In genomic region chr16:49120631-49121030, GRCh38 we compare ENCODE assay signal across 28 cellular contexts.
"Had no signal": no experiment of that assay in that cellular context is flagged by ENCODE, and none has a peak within 500 bp of the region (broad histone marks: within the 10 kb centered on the region; RNA-seq: fewer than 3 reads in every experiment).

No MANE protein-coding gene starts in this region.

- ATAC-seq: activated CD8-positive, alpha-beta T cell treated with anti-CD3 and anti-CD28 coated beads for 36 hours; activated naive CD4-positive, alpha-beta T cell treated with anti-CD3 and anti-CD28 coated beads, Interleukin-2, amount 50 U/mL, for 72 hours; body of pancreas; effector memory CD8-positive, alpha-beta T cell; heart right ventricle; left lung; lower lobe of right lung; mucosa of descending colon; natural killer cell treated with Interleukin-12 subunit alpha and Interleukin-12 subunit beta and Interleukin-15 and Interleukin-18, amount 100 ng/mL, for 72 hours; sciatic nerve; stimulated activated naive CD8-positive, alpha-beta T cell treated with anti-CD3 and anti-CD28 coated beads, Interleukin-15, Interleukin-2, amounts not matched to agents 100 U/mL and 50 U/mL, for 24 hours; T-helper 17 cell had no signal

- H3K4me1 ChIP-seq: body of pancreas, esophagus squamous epithelium, heart right ventricle, left lung, lower lobe of right lung, testis, vagina had no signal

- H3K36me3 ChIP-seq: esophagus squamous epithelium, heart right ventricle, left lung, lower lobe of right lung, vagina had no signal

- H3K9me3 ChIP-seq: body of pancreas, esophagus squamous epithelium, heart right ventricle, left lung, lower lobe of right lung, mucosa of descending colon, testis, vagina had no signal

- H3K27me3 Mint-ChIP-seq: activated B cell treated with CpG ODN at 0.5 μM for 24 hours; activated CD8-positive, alpha-beta T cell treated with anti-CD3 and anti-CD28 coated beads for 36 hours; effector memory CD8-positive, alpha-beta T cell; natural killer cell treated with Interleukin-12 subunit alpha and Interleukin-12 subunit beta and Interleukin-15 and Interleukin-18, amount 100 ng/mL, for 72 hours; T-helper 17 cell had no signal

- H3K4me3 ChIP-seq: body of pancreas, esophagus squamous epithelium, heart right ventricle, left lung, lower lobe of right lung, mucosa of descending colon, skin epidermis, testis, vagina had no signal

- H3K27ac ChIP-seq: body of pancreas, esophagus squamous epithelium, heart right ventricle, left lung, lower lobe of right lung, skin epidermis, testis, vagina had no signal

- H3K9me3 Mint-ChIP-seq: activated B cell treated with CpG ODN at 0.5 μM for 24 hours had no signal

- H3K4me3 Mint-ChIP-seq: activated B cell treated with CpG ODN at 0.5 μM for 24 hours; activated CD8-positive, alpha-beta T cell treated with anti-CD3 and anti-CD28 coated beads for 36 hours; effector memory CD8-positive, alpha-beta T cell; natural killer cell treated with Interleukin-12 subunit alpha and Interleukin-12 subunit beta and Interleukin-15 and Interleukin-18, amount 100 ng/mL, for 72 hours; T-helper 17 cell had no signal

- H3K27ac Mint-ChIP-seq: activated B cell treated with CpG ODN at 0.5 μM for 24 hours; activated CD8-positive, alpha-beta T cell treated with anti-CD3 and anti-CD28 coated beads for 36 hours; activated naive CD4-positive, alpha-beta T cell treated with anti-CD3 and anti-CD28 coated beads, Interleukin-2, amount 50 U/mL, for 72 hours; activated T-helper 2 cell treated with anti-CD3 and anti-CD28 coated beads, Interferon-gamma antibody, Interleukin-2, Interleukin-4, amounts not matched to agents 10 μg/mL and 5 μg/mL and 100 μg/mL, durations not matched to agents 14 hours and 24 hours and 36 hours; effector memory CD8-positive, alpha-beta T cell; natural killer cell treated with Interleukin-12 subunit alpha and Interleukin-12 subunit beta and Interleukin-15 and Interleukin-18, amount 100 ng/mL, for 72 hours; T-helper 17 cell had no signal

- H3K27me3 ChIP-seq: body of pancreas, esophagus squamous epithelium, heart right ventricle, left lung, testis, vagina had no signal

- H3K36me3 Mint-ChIP-seq: activated naive CD4-positive, alpha-beta T cell treated with anti-CD3 and anti-CD28 coated beads, Interleukin-2, amount 50 U/mL, for 72 hours; natural killer cell treated with Interleukin-12 subunit alpha and Interleukin-12 subunit beta and Interleukin-15 and Interleukin-18, amount 100 ng/mL, for 72 hours had no signal

- H3K4me1 Mint-ChIP-seq: activated B cell treated with CpG ODN at 0.5 μM for 24 hours, T-helper 17 cell had no signal

- DNase-seq: activated B cell treated with CpG ODN at 0.5 μM for 24 hours; activated CD4-positive, alpha-beta T cell treated with anti-CD3 and anti-CD28 coated beads, Interleukin-2, amount 50 U/mL, for 1 hour; activated CD8-positive, alpha-beta T cell treated with anti-CD3 and anti-CD28 coated beads for 36 hours; activated naive CD4-positive, alpha-beta T cell; activated T-cell treated with anti-CD3 and anti-CD28 coated beads, Interleukin-2, amount 50 U/mL, for 48 hours; aorta; body of pancreas; cortex of kidney; effector memory CD8-positive, alpha-beta T cell; esophagus squamous epithelium; foreskin melanocyte; heart right ventricle; left lung; lower lobe of right lung; stimulated activated CD4-positive, alpha-beta T cell treated with anti-CD3 and anti-CD28 coated beads, Interleukin-12 subunit alpha, Interleukin-12 subunit beta, amount 100 ng/mL, for 4 hours; stimulated activated CD4-positive, alpha-beta T cell treated with anti-CD3 and anti-CD28 coated beads, Interleukin-4, amount 100 ng/mL, for 1 hour; stimulated activated naive CD8-positive, alpha-beta T cell treated with anti-CD3 and anti-CD28 coated beads, Interleukin-15, Interleukin-2, amounts not matched to agents 100 U/mL and 50 U/mL, for 24 hours; T-helper 17 cell; T1000; testis; trophoblast cell had no signal
